In genomic region chr6:16722616-16723015, GRCh38 we compare ENCODE assay signal across 14 cellular contexts. TPM values are rescaled to one million over a fixed set of nuclear protein-coding genes. Genes with fewer than 3 reads are reported as not detected.
DNase-seq lines count a peak whose midpoint lies in the region; ATAC-seq and TF ChIP-seq lines count a peak whose summit lies in the region.
"Had no signal": no experiment of that assay in that cellular context is flagged by ENCODE, and none has a peak within 500 bp of the region (broad histone marks: within the 10 kb centered on the region; RNA-seq: fewer than 3 reads in every experiment).

No MANE protein-coding gene starts in this region.

- DNase-seq in SW480 (ENCODE audit: low spot score): peak; percentile 52
- DNase-seq in hepatocyte (ENCODE audit: low spot score): no peak
- DNase-seq in thoracic aorta (ENCODE audit: low spot score): no peak
- no peak for DNase-seq in NOMO-1 treated with dmso at 0.1 percent for 144 hours (lab: John Stamatoyannopoulos, UW; ENCODE audit: unreplicated experiment)
- no peak for DNase-seq in T1000 (lab: John Stamatoyannopoulos, UW)
- DNase-seq: effector CD4-positive, alpha-beta T cell; EL; GOT3; NCI-H1694 had no signal

- ATAC-seq in thoracic aorta (ENCODE audit: insufficient number of reproducible peaks, low FRiP score, low read depth) (no peak), HG03457 (IDR thresholded peaks at IDR 0.05; ENCODE audit: unreplicated experiment) (no peak)

- no peak for TF ChIP-seq CTCF in hepatocyte (IDR thresholded peaks at IDR 0.05; ENCODE audit: poor library complexity)
- no peak for TF ChIP-seq CTCF in thoracic aorta (IDR thresholded peaks at IDR 0.05)

- H3K27me3 ChIP-seq in HUES6 (ENCODE audit: control insufficient read depth, insufficient read depth, low read length) (no peaks in the 10 kb centered on the region), hepatocyte (no peaks in the 10 kb centered on the region), thoracic aorta (replicated peaks; ENCODE audit: insufficient read depth) (no peaks in the 10 kb centered on the region)

- peak overlapping the region; percentile 53 for H3K4me2 ChIP-seq in hepatocyte

- no peaks in the 10 kb centered on the region for H3K9me2 ChIP-seq in hepatocyte (replicated peaks; ENCODE audit: insufficient read depth)

- H3K79me2 ChIP-seq in hepatocyte: peaks cover 50% of the 10 kb centered on the region

- H4K20me1 ChIP-seq in hepatocyte (ENCODE audit: insufficient read depth, poor library complexity, severe bottlenecking): no peaks in the 10 kb centered on the region

- H3K4me3 ChIP-seq in HUES6 (ENCODE audit: low read depth, low read length) (no peak overlapping the region), hepatocyte (no peak overlapping the region), thoracic aorta (no peak overlapping the region)
- H3K4me3 ChIP-seq: prostate gland had no signal

- H3K4me1 ChIP-seq in HUES6 (ENCODE audit: control insufficient read depth, insufficient read depth, low read length) (peaks cover 28% of the 10 kb centered on the region), hepatocyte (ENCODE audit: insufficient read depth) (peaks cover 48% of the 10 kb centered on the region), thoracic aorta (ENCODE audit: control insufficient read depth in 1 of 2, low read depth in 2 of 2) (peaks cover 36 to 78% of the 10 kb centered on the region in 2 donors)

- no peaks in the 10 kb centered on the region for H3K36me3 ChIP-seq in HUES6 (ENCODE audit: control insufficient read depth, insufficient read depth, low read length)
- no peaks in the 10 kb centered on the region for H3K36me3 ChIP-seq in hepatocyte (replicated peaks; ENCODE audit: insufficient read depth, low read depth)
- no peaks in the 10 kb centered on the region for H3K36me3 ChIP-seq in thoracic aorta
- H3K36me3 ChIP-seq: prostate gland had no signal

- no peak overlapping the region for H3K9ac ChIP-seq in HUES6 (ENCODE audit: low read length)

- H2AFZ ChIP-seq in hepatocyte: no peak overlapping the region

- 25% methylated on average over 2 of the region's 2 CpGs for WGBS in hepatocyte (ENCODE audit: low lambda C conversion rate, missing lambda C conversion rate)

- H3K27ac ChIP-seq in HUES6 (ENCODE audit: low read depth, low read length) (peak overlapping the region; percentile 34; the same call in 1 of the 2 replicates), hepatocyte (peak overlapping the region; percentile 86), thoracic aorta (peak overlapping the region; percentile 85 to 88)
- H3K27ac ChIP-seq: C4-2B had no signal

- no peaks in the 10 kb centered on the region for H3K9me3 ChIP-seq in HUES6 (ENCODE audit: control insufficient read depth, insufficient read depth, low read depth, low read length)
- no peaks in the 10 kb centered on the region for H3K9me3 ChIP-seq in hepatocyte (ENCODE audit: low read depth)
- H3K9me3 ChIP-seq in thoracic aorta: no peaks in the 10 kb centered on the region
- H3K9me3 ChIP-seq: prostate gland had no signal

RNA-seq across cellular contexts. Expression of gene ATXN1, which starts 38.6 kb away (rescaled TPM):
- total RNA-seq in hepatocyte (28.7 and 32.6 TPM in 2 replicates), thoracic aorta (10 to 100 TPM; 59.8 to 62.4 TPM)
- polyA plus RNA-seq in hepatocyte: 14.7 and 16.3 TPM in 2 replicates
- total RNA-seq: OCI-LY7 had no signal

Comparison
In these comparisons a context has a peak if more than half of its experiments do, and no peak if none do; other contexts are left out.
1. H3K27ac ChIP-seq: peak in every context shown above with its lines; median percentile 86 in thoracic aorta; 86 in hepatocyte; 34 in HUES6.